Comparison of ENCODE assay signal across 12 cellular contexts in the genomic region with DNA sequence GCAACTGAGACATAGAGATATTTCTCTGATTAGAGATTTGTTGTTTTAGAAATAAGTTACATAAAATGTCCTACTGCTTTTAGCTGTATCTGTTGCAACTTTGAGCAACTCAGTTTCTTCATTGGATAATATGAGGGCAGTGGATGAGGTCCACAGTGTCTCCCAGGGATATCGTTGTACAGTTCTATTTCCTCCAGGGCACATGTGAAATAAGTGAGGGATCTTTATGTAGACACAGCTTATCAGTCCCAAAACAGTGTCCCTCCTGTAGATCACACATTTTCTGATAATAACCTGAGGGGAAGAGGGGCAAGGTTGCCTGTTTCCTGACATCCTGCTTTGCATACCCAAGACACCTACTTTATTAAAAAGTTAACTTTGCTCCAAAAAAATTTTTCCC.
A peak's percentile ranks its signal among the peaks of the same experiment; 100 is the strongest.
DNase-seq lines count a peak whose midpoint lies in the region; ATAC-seq, FAIRE-seq and TF ChIP-seq lines count a peak whose summit lies in the region.
"Had no signal": no experiment of that assay in that cellular context is flagged by ENCODE, and none has a peak within 500 bp of the region (broad histone marks: within the 10 kb centered on the region; RNA-seq: fewer than 3 reads in every experiment).

No MANE protein-coding gene starts in this region.

- H3K4me3 ChIP-seq in K562, result no peak overlapping the region
- no peak overlapping the region for H3K4me3 ChIP-seq in muscle layer of duodenum (ENCODE audit: low read depth in 1 of 2, low read length in 2 of 2)
- H3K4me3 ChIP-seq: uterus had no signal

- H3K27me3 Mint-ChIP-seq in natural killer cell treated with Interleukin-12 subunit alpha and Interleukin-12 subunit beta and Interleukin-15 and Interleukin-18, amount 100 ng/mL, for 72 hours, result peaks cover 0 to 18% of the 10 kb centered on the region in 2 donors
- H3K27me3 Mint-ChIP-seq in natural killer cell (ENCODE audit: low read depth in 2 of 2) (no peaks in the 10 kb centered on the region), nephron progenitor cell (ENCODE audit: low read depth, poor library complexity) (no peaks in the 10 kb centered on the region)
- H3K27me3 Mint-ChIP-seq: activated naive CD8-positive, alpha-beta T cell had no signal

- no peaks in the 10 kb centered on the region for H3K27me3 ChIP-seq in K562 (ENCODE audit: control insufficient read depth in 2 of 2, insufficient read depth in 2 of 2, low read length in 2 of 2)
- no peaks in the 10 kb centered on the region for H3K27me3 ChIP-seq in muscle layer of duodenum (ENCODE audit: low read depth, low read length)
- H3K27me3 ChIP-seq: uterus had no signal

- no peak for TF ChIP-seq CTCF in natural killer cell (IDR thresholded peaks at IDR 0.05)
- TF ChIP-seq CTCF in K562 (IDR thresholded peaks at IDR 0.05 in 2 of 3, conservative IDR thresholded peaks at IDR 0.05 in 1 of 3; ENCODE audit: insufficient read depth in 2 of 3, low read depth in 1 of 3, low read length in 3 of 3), result no peak
- TF ChIP-seq CTCF in nephron progenitor cell (IDR thresholded peaks at IDR 0.05), result no peak

- H3K36me3 ChIP-seq in K562 (ENCODE audit: control insufficient read depth, insufficient read depth, low read length) (no peaks in the 10 kb centered on the region), muscle layer of duodenum (ENCODE audit: control insufficient read depth in 1 of 2, insufficient read depth in 2 of 2, low read length in 2 of 2) (no peaks in the 10 kb centered on the region)
- H3K36me3 ChIP-seq: uterus had no signal

- H3K27ac ChIP-seq in K562 (ENCODE audit: extremely low read depth, low read depth, low read length), result peak overlapping the region; percentile 68
- peak overlapping the region; percentile 34 for H3K27ac ChIP-seq in muscle layer of duodenum (ENCODE audit: low read length)

- H3K9ac ChIP-seq in K562 (ENCODE audit: insufficient read depth in 1 of 2, low read depth in 2 of 2, low read length in 2 of 2), result peak overlapping the region in 1 of 2 experiments; percentile 38; a peak in 1 of 4 replicates

- peak; percentile 95 for TF ChIP-seq EP300 in K562 (IDR thresholded peaks at IDR 0.05; ENCODE audit: low read length)

- 0% methylated on average over 1 of the region's 1 CpG for WGBS in K562 (ENCODE audit: insufficient coverage, low coverage, missing lambda C conversion rate)

- no peaks in the 10 kb centered on the region for H3K9me3 Mint-ChIP-seq in natural killer cell treated with Interleukin-12 subunit alpha and Interleukin-12 subunit beta and Interleukin-15 and Interleukin-18, amount 100 ng/mL, for 72 hours
- H3K9me3 Mint-ChIP-seq in natural killer cell (no peaks in the 10 kb centered on the region), nephron progenitor cell (no peaks in the 10 kb centered on the region)

- peak; percentile 86 for FAIRE-seq in K562 (lab: Jason Lieb, UNC)

- no peaks in the 10 kb centered on the region for H3K9me3 ChIP-seq in K562 (replicated peaks; ENCODE audit: control insufficient read depth, insufficient read depth, low read depth, low read length)
- no peaks in the 10 kb centered on the region for H3K9me3 ChIP-seq in muscle layer of duodenum (ENCODE audit: control insufficient read depth in 1 of 2, low read length in 2 of 2)
- H3K9me3 ChIP-seq: uterus had no signal

- H3K4me3 Mint-ChIP-seq in natural killer cell treated with Interleukin-12 subunit alpha and Interleukin-12 subunit beta and Interleukin-15 and Interleukin-18, amount 100 ng/mL, for 72 hours, result peak overlapping the region; percentile 23
- H3K4me3 Mint-ChIP-seq in natural killer cell (no peak overlapping the region), nephron progenitor cell (no peak overlapping the region)
- H3K4me3 Mint-ChIP-seq: activated CD8-positive, alpha-beta T cell treated with anti-CD3 and anti-CD28 coated beads, Interleukin-2, amount 10 ng/mL, durations not matched to agents 7 days and 5 days; activated naive CD8-positive, alpha-beta T cell had no signal

- H3K27ac Mint-ChIP-seq in natural killer cell treated with Interleukin-12 subunit alpha and Interleukin-12 subunit beta and Interleukin-15 and Interleukin-18, amount 100 ng/mL, for 72 hours, result peak overlapping the region; percentile 19 to 68
- H3K27ac Mint-ChIP-seq in natural killer cell, result no peak overlapping the region
- no peak overlapping the region for H3K27ac Mint-ChIP-seq in nephron progenitor cell
- H3K27ac Mint-ChIP-seq: activated CD8-positive, alpha-beta T cell treated with anti-CD3 and anti-CD28 coated beads, Interleukin-2, amount 10 ng/mL, durations not matched to agents 7 days and 5 days; activated naive CD8-positive, alpha-beta T cell had no signal

- no TSS peak for BruUV-seq in K562 (replicated peaks; lab: Mats Ljungman, UMichigan)

- H3K79me2 ChIP-seq in K562 (ENCODE audit: control insufficient read depth, insufficient read depth, low read length), result no peaks in the 10 kb centered on the region

- peak overlapping the region; percentile 98 for H2AFZ ChIP-seq in K562 (ENCODE audit: low read depth, low read length)

- POLR2A ChIA-PET in K562 (lab: Yijun Ruan, JAX), result interaction anchor here (0.7 to 0.8 kb wide), 2 partner anchors 58 to 794 kb away, joined by 3 read pairs; no protein-coding TSS in a partner anchor

- TF ChIP-seq POLR2A in K562 (conservative IDR thresholded peaks at IDR 0.05), result no peak

- no peak; a peak in 1 of 4 replicates for TF ChIP-seq RAD21 in K562 (CRISPR knock-in tag; conservative IDR thresholded peaks at IDR 0.05 in 1 of 2, IDR thresholded peaks at IDR 0.05 in 1 of 2)

- ATAC-seq in natural killer cell treated with Interleukin-12 subunit alpha and Interleukin-12 subunit beta and Interleukin-15 and Interleukin-18, amount 100 ng/mL, for 72 hours, result no peak
- ATAC-seq in natural killer cell (no peak), K562 (peak; percentile 79), HG02870 (IDR thresholded peaks at IDR 0.05; ENCODE audit: unreplicated experiment) (no peak), GM21723 (IDR thresholded peaks at IDR 0.05; ENCODE audit: unreplicated experiment) (no peak)
- ATAC-seq: activated CD8-positive, alpha-beta T cell treated with anti-CD3 and anti-CD28 coated beads, Interleukin-2, amount 10 ng/mL, durations not matched to agents 7 days and 5 days had no signal

- intact Hi-C loops in natural killer cell (cut with micrococcal nuclease), result no loop called here
- intact Hi-C loops in K562 (cut with micrococcal nuclease), result loop anchor here (2.0 to 10.0 kb wide), 5 partner anchors 26 to 1166 kb away; no protein-coding TSS in a partner anchor

- in situ Hi-C loops in K562 (cut with MboI), result no loop called here

- DNase-seq in natural killer cell treated with Interleukin-12 subunit alpha and Interleukin-12 subunit beta and Interleukin-15 and Interleukin-18, amount 100 ng/mL, for 72 hours (ENCODE audit: low spot score), result no peak
- DNase-seq in natural killer cell (no peak), K562 (ENCODE audit: extremely low read depth in 1 of 4, low spot score in 3 of 4) (peak; percentile 58 to 82 (median 62)), nephron progenitor cell (no peak)
- DNase-seq in stimulated activated CD4-positive, alpha-beta T cell treated with anti-CD3 and anti-CD28 coated beads, Interleukin-4, amount 100 ng/mL, for 4 hours, result no peak
- DNase-seq: activated CD8-positive, alpha-beta T cell treated with anti-CD3 and anti-CD28 coated beads, Interleukin-2, amount 10 ng/mL, durations not matched to agents 7 days and 5 days; NCI-H510A; uterus had no signal

- H3K4me1 Mint-ChIP-seq in natural killer cell treated with Interleukin-12 subunit alpha and Interleukin-12 subunit beta and Interleukin-15 and Interleukin-18, amount 100 ng/mL, for 72 hours (ENCODE audit: low read depth in 2 of 2), result peaks cover 27 to 44% of the 10 kb centered on the region in 2 donors
- no peaks in the 10 kb centered on the region for H3K4me1 Mint-ChIP-seq in natural killer cell
- H3K4me1 Mint-ChIP-seq in nephron progenitor cell, result peaks cover 43% of the 10 kb centered on the region

- no peaks in the 10 kb centered on the region for H4K20me1 ChIP-seq in K562 (replicated peaks; ENCODE audit: control insufficient read depth, insufficient read depth, low read length)

- H3K36me3 Mint-ChIP-seq in natural killer cell treated with Interleukin-12 subunit alpha and Interleukin-12 subunit beta and Interleukin-15 and Interleukin-18, amount 100 ng/mL, for 72 hours, result no peaks in the 10 kb centered on the region
- H3K36me3 Mint-ChIP-seq in natural killer cell (no peaks in the 10 kb centered on the region), nephron progenitor cell (ENCODE audit: low read depth) (no peaks in the 10 kb centered on the region)
- H3K36me3 Mint-ChIP-seq: activated naive CD8-positive, alpha-beta T cell had no signal

- H3K4me2 ChIP-seq in K562 (ENCODE audit: insufficient read depth, low read length), result peak overlapping the region; percentile 21; the same call in 1 of the 2 replicates

- peaks cover 22 to 56% of the 10 kb centered on the region in 2 experiments for H3K4me1 ChIP-seq in K562 (replicated peaks in 1 of 2; ENCODE audit: control insufficient read depth in 2 of 2, insufficient read depth in 2 of 2, low read length in 2 of 2)
- peaks cover 0 to 12% of the 10 kb centered on the region in 2 donors for H3K4me1 ChIP-seq in muscle layer of duodenum (ENCODE audit: control insufficient read depth in 1 of 2, insufficient read depth in 2 of 2, low read length in 2 of 2)
- H3K4me1 ChIP-seq: uterus had no signal

- H3K9me1 ChIP-seq in K562 (ENCODE audit: control insufficient read depth, insufficient read depth, low read length), result no peaks in the 10 kb centered on the region

- CTCF ChIA-PET in K562 (lab: Yijun Ruan, JAX; ENCODE audit: low intra/inter-chr PET ratio), result no interaction called here

TF ChIP-seq in K562, 482 proteins besides CTCF, POLR2A, EP300 and RAD21 (continues in another document):
- TF ChIP-seq ZFP36 (IDR thresholded peaks at IDR 0.05; ENCODE audit: low read depth, low read length, partially characterized antibody) (no peak), RFX1 (IDR thresholded peaks at IDR 0.05) (peak; percentile 22; the same call in 1 of the 2 replicates), HEY1 (CRISPR knock-in tag; IDR thresholded peaks at IDR 0.05; ENCODE audit: borderline replicate concordance) (no peak), MECOM (CRISPR knock-in tag; IDR thresholded peaks at IDR 0.05) (no peak)
- TF ChIP-seq, protein P1, sequence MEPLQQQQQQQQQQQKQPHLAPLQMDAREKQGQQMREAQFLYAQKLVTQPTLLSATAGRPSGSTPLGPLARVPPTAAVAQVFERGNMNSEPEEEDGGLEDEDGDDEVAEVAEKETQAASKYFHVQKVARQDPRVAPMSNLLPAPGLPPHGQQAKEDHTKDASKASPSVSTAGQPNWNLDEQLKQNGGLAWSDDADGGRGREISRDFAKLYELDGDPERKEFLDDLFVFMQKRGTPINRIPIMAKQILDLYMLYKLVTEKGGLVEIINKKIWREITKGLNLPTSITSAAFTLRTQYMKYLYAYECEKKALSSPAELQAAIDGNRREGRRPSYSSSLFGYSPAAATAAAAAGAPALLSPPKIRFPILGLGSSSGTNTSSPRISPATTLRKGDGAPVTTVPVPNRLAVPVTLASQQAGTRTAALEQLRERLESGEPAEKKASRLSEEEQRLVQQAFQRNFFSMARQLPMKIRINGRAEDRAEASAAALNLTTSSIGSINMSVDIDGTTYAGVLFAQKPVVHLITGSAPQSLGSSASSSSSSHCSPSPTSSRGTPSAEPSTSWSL (CRISPR knock-in tag; IDR thresholded peaks at IDR 0.05; ENCODE audit: borderline replicate concordance), result no peak

Comparison
In these comparisons a context has a peak if more than half of its experiments do, and no peak if none do; other contexts are left out.
1. H3K27ac Mint-ChIP-seq: peak in natural killer cell treated with Interleukin-12 subunit alpha and Interleukin-12 subunit beta and Interleukin-15 and Interleukin-18, amount 100 ng/mL, for 72 hours (2 of 2); none in natural killer cell (0 of 2) and nephron progenitor cell (single experiment).
2. DNase-seq: peak in K562 (4 of 4); none in natural killer cell treated with Interleukin-12 subunit alpha and Interleukin-12 subunit beta and Interleukin-15 and Interleukin-18, amount 100 ng/mL, for 72 hours (single experiment), natural killer cell (single experiment), nephron progenitor cell (single experiment) and stimulated activated CD4-positive, alpha-beta T cell treated with anti-CD3 and anti-CD28 coated beads, Interleukin-4, amount 100 ng/mL, for 4 hours (0 of 2).